6 cellular contexts compared by ENCODE assay signal in genomic region chr2:184186436-184186835, GRCh38.
"Had no signal": no experiment of that assay in that cellular context is flagged by ENCODE, and none has a peak within 500 bp of the region (broad histone marks: within the 10 kb centered on the region; RNA-seq: fewer than 3 reads in every experiment).

No MANE protein-coding gene starts in this region.

- H3K9ac ChIP-seq: KMS-11 had no signal

- DNase-seq: IMR-90, KBM-7, KG1 had no signal

- H3K27ac ChIP-seq: HL-60, KMS-11 had no signal

- FAIRE-seq: HTR-8/SVneo had no signal

- H3K4me2 ChIP-seq: KMS-11 had no signal
